28 cellular contexts compared by ENCODE assay signal in the genomic region with DNA sequence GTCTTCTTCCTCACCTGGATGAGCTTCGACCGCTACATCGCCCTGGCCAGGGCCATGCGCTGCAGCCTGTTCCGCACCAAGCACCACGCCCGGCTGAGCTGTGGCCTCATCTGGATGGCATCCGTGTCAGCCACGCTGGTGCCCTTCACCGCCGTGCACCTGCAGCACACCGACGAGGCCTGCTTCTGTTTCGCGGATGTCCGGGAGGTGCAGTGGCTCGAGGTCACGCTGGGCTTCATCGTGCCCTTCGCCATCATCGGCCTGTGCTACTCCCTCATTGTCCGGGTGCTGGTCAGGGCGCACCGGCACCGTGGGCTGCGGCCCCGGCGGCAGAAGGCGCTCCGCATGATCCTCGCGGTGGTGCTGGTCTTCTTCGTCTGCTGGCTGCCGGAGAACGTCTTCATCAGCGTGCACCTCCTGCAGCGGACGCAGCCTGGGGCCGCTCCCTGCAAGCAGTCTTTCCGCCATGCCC. TPM values are rescaled to one million over a fixed set of nuclear protein-coding genes. Genes with fewer than 3 reads are reported as not detected.
"Had no signal": no experiment of that assay in that cellular context is flagged by ENCODE, and none has a peak within 500 bp of the region (broad histone marks: within the 10 kb centered on the region; RNA-seq: fewer than 3 reads in every experiment).

No MANE protein-coding gene starts in this region.

- H3K9me3 Mint-ChIP-seq: activated B cell treated with CpG ODN at 0.5 μM for 24 hours; activated CD4-positive, alpha-beta T cell treated with anti-CD3 and anti-CD28 coated beads, Interleukin-2, amount 10 ng/mL, durations not matched to agents 24 days and 14 days; activated naive CD4-positive, alpha-beta T cell treated with anti-CD3 and anti-CD28 coated beads for 36 hours; activated T-cell treated with anti-CD3 and anti-CD28 coated beads, Interleukin-2, amount 50 U/mL, for 4 hours; activated T-helper 17 cell treated with anti-CD3 and anti-CD28 coated beads, Interleukin-2, amount 50 U/mL, for 72 hours; T-helper 1 cell treated with Interleukin-12 subunit alpha and Interleukin-12 subunit beta and Interleukin-4 antibody, amounts not matched to agents 30 μg/mL and 1 μg/mL, for 36 hours had no signal

- H3K4me3 Mint-ChIP-seq: activated B cell treated with CpG ODN at 0.5 μM for 24 hours; activated CD4-positive, alpha-beta T cell treated with anti-CD3 and anti-CD28 coated beads, Interleukin-2, amount 10 ng/mL, durations not matched to agents 24 days and 14 days; activated naive CD4-positive, alpha-beta T cell treated with anti-CD3 and anti-CD28 coated beads for 36 hours; activated naive CD8-positive, alpha-beta T cell; activated T-cell treated with anti-CD3 and anti-CD28 coated beads, Interleukin-2, amount 50 U/mL, for 4 hours; activated T-helper 17 cell treated with anti-CD3 and anti-CD28 coated beads, Interleukin-2, amount 50 U/mL, for 72 hours; brain; T-helper 1 cell treated with Interleukin-12 subunit alpha and Interleukin-12 subunit beta and Interleukin-4 antibody, amounts not matched to agents 30 μg/mL and 1 μg/mL, for 36 hours had no signal

- H3K27me3 Mint-ChIP-seq: activated B cell treated with CpG ODN at 0.5 μM for 24 hours; activated CD4-positive, alpha-beta T cell treated with anti-CD3 and anti-CD28 coated beads, Interleukin-2, amount 10 ng/mL, durations not matched to agents 24 days and 14 days; activated naive CD8-positive, alpha-beta T cell; activated T-helper 17 cell treated with anti-CD3 and anti-CD28 coated beads, Interleukin-2, amount 50 U/mL, for 72 hours; brain had no signal

- H3K27ac ChIP-seq: Peyer's patch, RWPE1 had no signal

- H3K27ac Mint-ChIP-seq: activated B cell treated with CpG ODN at 0.5 μM for 24 hours; activated CD4-positive, alpha-beta T cell treated with anti-CD3 and anti-CD28 coated beads, Interleukin-2, amount 10 ng/mL, durations not matched to agents 24 days and 14 days; activated naive CD4-positive, alpha-beta T cell treated with anti-CD3 and anti-CD28 coated beads for 36 hours; activated naive CD8-positive, alpha-beta T cell; activated T-helper 17 cell treated with anti-CD3 and anti-CD28 coated beads, Interleukin-2, amount 50 U/mL, for 72 hours; T-helper 1 cell treated with Interleukin-12 subunit alpha and Interleukin-12 subunit beta and Interleukin-4 antibody, amounts not matched to agents 30 μg/mL and 1 μg/mL, for 36 hours had no signal

- H3K9me3 ChIP-seq: Peyer's patch had no signal

- H3K36me3 Mint-ChIP-seq: activated naive CD8-positive, alpha-beta T cell had no signal

- H3K36me3 ChIP-seq: Peyer's patch had no signal

- FAIRE-seq: astrocyte, K562 had no signal

- ATAC-seq: activated T-cell treated with anti-CD3 and anti-CD28 coated beads, Interleukin-2, amount 50 U/mL, for 4 hours; activated T-helper 17 cell treated with anti-CD3 and anti-CD28 coated beads, Interleukin-2, amount 50 U/mL, for 72 hours; K562 had no signal

- H3K27me3 ChIP-seq: Peyer's patch had no signal

- H3K4me3 ChIP-seq: K562, Peyer's patch had no signal

- DNase-seq: activated B cell treated with CpG ODN at 0.5 μM for 24 hours; activated CD4-positive, alpha-beta T cell treated with anti-CD3 and anti-CD28 coated beads for 1 hour; activated CD4-positive, alpha-beta T cell treated with anti-CD3 and anti-CD28 coated beads, Interleukin-2, amount 10 ng/mL, durations not matched to agents 24 days and 14 days; activated CD4-positive, alpha-beta T cell treated with anti-CD3 and anti-CD28 coated beads, Interleukin-2, amount 50 U/mL, for 48 hours; activated CD8-positive, alpha-beta memory T cell treated with anti-CD3 and anti-CD28 coated beads for 24 hours; activated gamma-delta T cell; activated naive CD4-positive, alpha-beta T cell treated with anti-CD3 and anti-CD28 coated beads for 36 hours; activated T-cell treated with anti-CD3 and anti-CD28 coated beads, Interleukin-2, amount 50 U/mL, for 4 hours; amygdala; Karpas-422; NCI-H1048; NCI-H1930; NCI-H2107; NCI-H2171 treated with DMSO at 0.1 percent for 48 hours; NCI-H345; NCI-H510A; NCI-H526 treated with DMSO at 0.1 percent for 48 hours; NK-92 treated with Interleukin-12 subunit alpha and Interleukin-12 subunit beta, amount 100 ng/mL, for 24 hours; Peyer's patch; SHP77 treated with DMSO at 0.1 percent for 48 hours; T-helper 9 cell had no signal

RNA-seq across cellular contexts. Expression of gene GPER1, which starts 4.3 kb away (rescaled TPM):
- total RNA-seq: activated CD4-positive, alpha-beta T cell treated with anti-CD3 and anti-CD28 coated beads, Interleukin-2, amount 10 ng/mL, durations not matched to agents 24 days and 14 days; activated naive CD4-positive, alpha-beta T cell treated with anti-CD3 and anti-CD28 coated beads for 36 hours had no signal
